In the genomic region with DNA sequence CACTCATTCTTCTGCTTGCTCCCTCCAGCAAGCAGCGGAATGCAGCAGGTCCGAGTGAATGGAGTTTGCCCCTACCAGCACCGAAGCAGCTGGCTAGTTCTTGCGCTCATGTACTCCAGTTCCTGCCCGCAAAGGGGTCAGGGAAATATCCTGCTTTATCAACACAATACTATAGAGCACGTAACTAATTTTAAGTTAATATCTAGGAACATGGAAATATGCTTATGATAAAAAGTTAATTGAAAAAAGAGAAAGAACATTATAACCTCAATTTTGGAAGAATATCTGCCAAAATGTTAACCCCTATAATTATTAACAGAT, we compare ENCODE assay signal across 18 cellular contexts.
DNase-seq lines count a peak whose midpoint lies in the region; ATAC-seq and TF ChIP-seq lines count a peak whose summit lies in the region.
"Had no signal": no experiment of that assay in that cellular context is flagged by ENCODE, and none has a peak within 500 bp of the region (broad histone marks: within the 10 kb centered on the region; RNA-seq: fewer than 3 reads in every experiment).

No MANE protein-coding gene starts in this region.

- H3K27me3 Mint-ChIP-seq in endothelial cell (ENCODE audit: unreplicated experiment) (peaks cover 3% of the 10 kb centered on the region), neural progenitor cell (ENCODE audit: insufficient read depth, low read depth) (no peaks in the 10 kb centered on the region)

- H3K4me1 Mint-ChIP-seq in endothelial cell (ENCODE audit: unreplicated experiment) (no peaks in the 10 kb centered on the region), neural progenitor cell (peaks cover 14% of the 10 kb centered on the region)
- H3K4me1 Mint-ChIP-seq: activated naive CD4-positive, alpha-beta T cell treated with anti-CD3 and anti-CD28 coated beads, Interleukin-2, amount 50 U/mL, for 24 hours had no signal

- H3K4me2 ChIP-seq in MM.1S (ENCODE audit: low read depth, low read length) (no peak overlapping the region), neural progenitor cell (peak overlapping the region; percentile 48)

- no peak overlapping the region for H3K27ac ChIP-seq in AG04450 (ENCODE audit: low read depth, low read length)
- no peak overlapping the region for H3K27ac ChIP-seq in MM.1S (ENCODE audit: low read length)
- H3K27ac ChIP-seq in neural progenitor cell = no peak overlapping the region
- H3K27ac ChIP-seq: breast epithelium, spleen had no signal

- H3K36me3 Mint-ChIP-seq in endothelial cell (ENCODE audit: low read depth, unreplicated experiment) = no peaks in the 10 kb centered on the region
- H3K36me3 Mint-ChIP-seq in neural progenitor cell = no peaks in the 10 kb centered on the region
- H3K36me3 Mint-ChIP-seq: activated naive CD4-positive, alpha-beta T cell treated with anti-CD3 and anti-CD28 coated beads, Interleukin-2, amount 50 U/mL, for 24 hours had no signal

- H3K4me3 ChIP-seq in AG04450 (ENCODE audit: low read depth, low read length) (peak overlapping the region; percentile 41), MM.1S (ENCODE audit: low read length) (no peak overlapping the region), neural progenitor cell (no peak overlapping the region)
- H3K4me3 ChIP-seq: breast epithelium, lung, spleen had no signal

- POLR2A ChIA-PET in AG04450 (lab: Yijun Ruan, JAX) = no interaction called here

- H3K27me3 ChIP-seq in AG04450 (ENCODE audit: control insufficient read depth, insufficient read depth, low read length) (no peaks in the 10 kb centered on the region), MM.1S (replicated peaks; ENCODE audit: insufficient read depth, low read length) (no peaks in the 10 kb centered on the region), neural progenitor cell (peaks cover 8% of the 10 kb centered on the region)
- H3K27me3 ChIP-seq: breast epithelium, spleen had no signal

- no peak for ATAC-seq in HG03521 (IDR thresholded peaks at IDR 0.05; ENCODE audit: unreplicated experiment)

- H3K9me3 Mint-ChIP-seq in endothelial cell (ENCODE audit: unreplicated experiment) = no peaks in the 10 kb centered on the region
- peaks cover 2% of the 10 kb centered on the region for H3K9me3 Mint-ChIP-seq in neural progenitor cell
- H3K9me3 Mint-ChIP-seq: activated naive CD4-positive, alpha-beta T cell treated with anti-CD3 and anti-CD28 coated beads, Interleukin-2, amount 50 U/mL, for 24 hours had no signal

- no peaks in the 10 kb centered on the region for H3K9me3 ChIP-seq in AG04450 (ENCODE audit: control insufficient read depth, insufficient read depth, low read length)
- H3K9me3 ChIP-seq in MM.1S (replicated peaks; ENCODE audit: insufficient read depth, low read length) = no peaks in the 10 kb centered on the region
- H3K9me3 ChIP-seq in neural progenitor cell (ENCODE audit: low read depth) = no peaks in the 10 kb centered on the region
- H3K9me3 ChIP-seq: breast epithelium, spleen had no signal

- CTCF ChIA-PET in AG04450 (lab: Charles Lee) = interaction anchor here (0.5 to 2.1 kb wide), 42 partner anchors 8 to 416 kb away, joined by 3 to 41 read pairs (median 4); a partner anchor contains a TSS

- no peaks in the 10 kb centered on the region for H3K79me2 ChIP-seq in MM.1S (ENCODE audit: low read length)
- H3K79me2 ChIP-seq in neural progenitor cell (ENCODE audit: low read depth) = no peaks in the 10 kb centered on the region

- H3K27ac Mint-ChIP-seq in endothelial cell (ENCODE audit: unreplicated experiment) (no peak overlapping the region), neural progenitor cell (peak overlapping the region; percentile 47)
- H3K27ac Mint-ChIP-seq: activated naive CD4-positive, alpha-beta T cell treated with anti-CD3 and anti-CD28 coated beads, Interleukin-2, amount 50 U/mL, for 24 hours had no signal

- H2AFZ ChIP-seq in MM.1S (ENCODE audit: low read length) = peak overlapping the region; percentile 7; the same call in 1 of the 2 replicates
- no peak overlapping the region for H2AFZ ChIP-seq in neural progenitor cell (replicated peaks)

- no peak overlapping the region for H3K9ac ChIP-seq in MM.1S (ENCODE audit: low read length)
- no peak overlapping the region for H3K9ac ChIP-seq in neural progenitor cell

- H3F3A ChIP-seq in MM.1S (ENCODE audit: insufficient read depth, low read length) = no peaks in the 10 kb centered on the region
- H3F3A ChIP-seq in neural progenitor cell (ENCODE audit: low read depth) = peaks cover 15% of the 10 kb centered on the region

- no peak for TF ChIP-seq CTCF in AG04450 (IDR thresholded peaks at IDR 0.05; ENCODE audit: low read depth, low read length)
- TF ChIP-seq CTCF in MM.1S (IDR thresholded peaks at IDR 0.05; ENCODE audit: low read length) = no peak
- peak; percentile 4 for TF ChIP-seq CTCF in endothelial cell (IDR thresholded peaks at IDR 0.05; ENCODE audit: unreplicated experiment)
- no peak for TF ChIP-seq CTCF in neural progenitor cell (IDR thresholded peaks at IDR 0.05)

- H4K20me1 ChIP-seq in MM.1S (ENCODE audit: insufficient read depth, low read length) (no peaks in the 10 kb centered on the region), neural progenitor cell (ENCODE audit: low read depth) (no peaks in the 10 kb centered on the region)

- no peak overlapping the region for H3K4me3 Mint-ChIP-seq in endothelial cell (ENCODE audit: unreplicated experiment)
- H3K4me3 Mint-ChIP-seq in neural progenitor cell = peak overlapping the region; percentile 27
- H3K4me3 Mint-ChIP-seq: activated naive CD4-positive, alpha-beta T cell treated with anti-CD3 and anti-CD28 coated beads, Interleukin-2, amount 50 U/mL, for 24 hours had no signal

- H3K4me1 ChIP-seq in MM.1S (ENCODE audit: low read length) (no peaks in the 10 kb centered on the region), neural progenitor cell (peaks cover 9% of the 10 kb centered on the region)
- H3K4me1 ChIP-seq: breast epithelium, spleen had no signal

- H3K36me3 ChIP-seq in MM.1S (replicated peaks; ENCODE audit: insufficient read depth, low read length) = no peaks in the 10 kb centered on the region
- no peaks in the 10 kb centered on the region for H3K36me3 ChIP-seq in neural progenitor cell
- H3K36me3 ChIP-seq: breast epithelium, spleen had no signal

- H3K9me2 ChIP-seq in MM.1S (replicated peaks; ENCODE audit: insufficient read depth, low read length) = no peaks in the 10 kb centered on the region

- DNase-seq in AG04450 (ENCODE audit: low read depth, low spot score) = no peak
- no peak for DNase-seq in MM.1S
- no peak for DNase-seq in endothelial cell (ENCODE audit: low spot score)
- DNase-seq in neural progenitor cell (ENCODE audit: low spot score) = no peak
- DNase-seq in GM19240 (ENCODE audit: insufficient read length, low spot score) = no peak
- no peak for DNase-seq in NCI-H446 treated with DMSO at 0.1 percent for 48 hours (lab: John Stamatoyannopoulos, UW)
- DNase-seq in OCI-M2 (lab: John Stamatoyannopoulos, UW; ENCODE audit: unreplicated experiment) = no peak
- DNase-seq: effector CD4-positive, alpha-beta T cell; GF-D8; KBM-7; NCI-H1105; SIG-M5; spleen; stimulated activated naive CD4-positive, alpha-beta T cell had no signal
